12 cellular contexts compared by ENCODE assay signal in the genomic region with DNA sequence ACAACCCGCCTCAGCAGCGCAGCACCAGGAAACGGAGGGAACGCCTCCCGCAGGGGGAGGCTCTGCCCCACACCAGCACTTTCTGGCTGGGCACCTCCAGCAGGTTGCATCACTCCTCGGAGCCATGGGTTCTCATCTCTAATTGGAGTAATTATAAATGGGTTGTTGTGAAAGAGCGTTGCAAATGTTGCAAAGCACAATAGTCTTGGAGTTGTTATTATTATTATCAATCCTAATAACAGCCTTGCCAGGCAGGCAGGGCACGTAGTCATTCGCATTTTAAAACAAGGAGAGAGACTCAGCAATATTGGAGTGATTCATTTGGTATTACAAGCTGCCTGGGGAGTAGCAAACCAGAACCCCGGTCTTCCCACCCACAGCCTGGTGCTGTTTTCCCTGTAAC.
DNase-seq lines count a peak whose midpoint lies in the region; ATAC-seq and TF ChIP-seq lines count a peak whose summit lies in the region.
"Had no signal": no experiment of that assay in that cellular context is flagged by ENCODE, and none has a peak within 500 bp of the region (broad histone marks: within the 10 kb centered on the region; RNA-seq: fewer than 3 reads in every experiment).

No MANE protein-coding gene starts in this region.

- CTCF ChIA-PET in CD8-positive, alpha-beta T cell (lab: Charles Lee), result no interaction called here

- no peak overlapping the region for H3K27ac ChIP-seq in lung (ENCODE audit: low read depth in 1 of 2, low read length in 1 of 2)
- no peak overlapping the region for H3K27ac ChIP-seq in CD8-positive, alpha-beta T cell (ENCODE audit: low read depth, low read length)
- H3K27ac ChIP-seq: C4-2B had no signal

- DNase-seq in Daoy (ENCODE audit: low read depth) (peak; percentile 35), NOMO-1 (lab: John Stamatoyannopoulos, UW; ENCODE audit: unreplicated experiment in 2 of 2) (peak; percentile 97 to 98), epithelial cell of esophagus (ENCODE audit: low read depth) (peak; percentile 87), lung (ENCODE audit: low spot score) (peak; percentile 40)
- DNase-seq in activated T-helper 2 cell treated with anti-CD3 and anti-CD28 coated beads, Interferon-gamma antibody, Interleukin-2, Interleukin-4, amounts not matched to agents 10 μg/mL and 5 μg/mL and 100 μg/mL, durations not matched to agents 14 hours and 24 hours and 36 hours (ENCODE audit: low spot score), result no peak
- DNase-seq in stimulated activated naive CD4-positive, alpha-beta T cell (lab: John Stamatoyannopoulos, UW), result no peak
- no peak for DNase-seq in CD8-positive, alpha-beta T cell
- DNase-seq: activated CD4-positive, alpha-beta T cell treated with anti-CD3 and anti-CD28 coated beads for 1 hour; activated T-cell treated with anti-CD3 and anti-CD28 coated beads, Interleukin-2, amount 50 U/mL, for 4 hours; NCI-H526 treated with DMSO at 0.1 percent for 48 hours had no signal

- no peaks in the 10 kb centered on the region for H3K4me1 ChIP-seq in lung (ENCODE audit: control insufficient read depth in 2 of 2, insufficient read depth in 2 of 2, low read length in 2 of 2)
- no peaks in the 10 kb centered on the region for H3K4me1 ChIP-seq in CD8-positive, alpha-beta T cell (ENCODE audit: insufficient read depth, low read length)

- no peaks in the 10 kb centered on the region for H3K36me3 ChIP-seq in lung (ENCODE audit: control insufficient read depth in 2 of 2, insufficient read depth in 2 of 2, low read length in 2 of 2)
- H3K36me3 ChIP-seq in CD8-positive, alpha-beta T cell (ENCODE audit: insufficient read depth, low read length), result no peaks in the 10 kb centered on the region

- no peak overlapping the region for H3K27ac Mint-ChIP-seq in activated T-helper 2 cell treated with anti-CD3 and anti-CD28 coated beads, Interferon-gamma antibody, Interleukin-2, Interleukin-4, amounts not matched to agents 10 μg/mL and 5 μg/mL and 100 μg/mL, durations not matched to agents 14 hours and 24 hours and 36 hours
- H3K27ac Mint-ChIP-seq in CD8-positive, alpha-beta T cell, result no peak overlapping the region

- intact Hi-C loops in activated T-helper 2 cell treated with anti-CD3 and anti-CD28 coated beads, Interferon-gamma antibody, Interleukin-2, Interleukin-4, amounts not matched to agents 10 μg/mL and 5 μg/mL and 100 μg/mL, durations not matched to agents 14 hours and 24 hours and 36 hours (cut with micrococcal nuclease), result no loop called here
- intact Hi-C loops in CD8-positive, alpha-beta T cell (cut with DNase I, micrococcal nuclease), result no loop called here

- 44 to 54% methylated on average over 10 of the region's 10 CpGs for WGBS in lung, 2 donors

- peaks cover 9% of the 10 kb centered on the region for H3K27me3 Mint-ChIP-seq in activated T-helper 2 cell treated with anti-CD3 and anti-CD28 coated beads, Interferon-gamma antibody, Interleukin-2, Interleukin-4, amounts not matched to agents 10 μg/mL and 5 μg/mL and 100 μg/mL, durations not matched to agents 14 hours and 24 hours and 36 hours (ENCODE audit: low read depth)
- no peaks in the 10 kb centered on the region for H3K27me3 Mint-ChIP-seq in CD8-positive, alpha-beta T cell (ENCODE audit: low read depth)

- H3K27me3 ChIP-seq in lung (ENCODE audit: control insufficient read depth, insufficient read depth), result no peaks in the 10 kb centered on the region
- H3K27me3 ChIP-seq in CD8-positive, alpha-beta T cell (ENCODE audit: insufficient read depth, low read length), result no peaks in the 10 kb centered on the region

- POLR2A ChIA-PET in CD8-positive, alpha-beta T cell (lab: Charles Lee), result no interaction called here

- no peak overlapping the region for H3K4me3 Mint-ChIP-seq in activated T-helper 2 cell treated with anti-CD3 and anti-CD28 coated beads, Interferon-gamma antibody, Interleukin-2, Interleukin-4, amounts not matched to agents 10 μg/mL and 5 μg/mL and 100 μg/mL, durations not matched to agents 14 hours and 24 hours and 36 hours (ENCODE audit: low read depth)
- H3K4me3 Mint-ChIP-seq in CD8-positive, alpha-beta T cell, result no peak overlapping the region
- H3K4me3 Mint-ChIP-seq: activated T-cell treated with anti-CD3 and anti-CD28 coated beads, Interleukin-2, amount 50 U/mL, for 4 hours had no signal

- H3K9me3 ChIP-seq in lung (ENCODE audit: control insufficient read depth in 2 of 2, insufficient read depth in 1 of 2, low read length in 1 of 2), result peaks cover 0 to 7% of the 10 kb centered on the region in 2 donors
- no peaks in the 10 kb centered on the region for H3K9me3 ChIP-seq in CD8-positive, alpha-beta T cell (ENCODE audit: low read length)

- H3K9me3 Mint-ChIP-seq in activated T-helper 2 cell treated with anti-CD3 and anti-CD28 coated beads, Interferon-gamma antibody, Interleukin-2, Interleukin-4, amounts not matched to agents 10 μg/mL and 5 μg/mL and 100 μg/mL, durations not matched to agents 14 hours and 24 hours and 36 hours, result no peaks in the 10 kb centered on the region
- no peaks in the 10 kb centered on the region for H3K9me3 Mint-ChIP-seq in CD8-positive, alpha-beta T cell
- H3K9me3 Mint-ChIP-seq: activated T-cell treated with anti-CD3 and anti-CD28 coated beads, Interleukin-2, amount 50 U/mL, for 4 hours had no signal

- no peaks in the 10 kb centered on the region for H3K36me3 Mint-ChIP-seq in activated T-helper 2 cell treated with anti-CD3 and anti-CD28 coated beads, Interferon-gamma antibody, Interleukin-2, Interleukin-4, amounts not matched to agents 10 μg/mL and 5 μg/mL and 100 μg/mL, durations not matched to agents 14 hours and 24 hours and 36 hours (ENCODE audit: low read depth)
- no peaks in the 10 kb centered on the region for H3K36me3 Mint-ChIP-seq in CD8-positive, alpha-beta T cell

- ATAC-seq in lung (ENCODE audit: insufficient read depth, low FRiP score) (peak; percentile 16), HG03196 (IDR thresholded peaks at IDR 0.05; ENCODE audit: unreplicated experiment) (no peak)
- ATAC-seq in CD8-positive, alpha-beta T cell, result no peak
- ATAC-seq: activated T-cell treated with anti-CD3 and anti-CD28 coated beads, Interleukin-2, amount 50 U/mL, for 4 hours had no signal

- peak; percentile 16 for TF ChIP-seq CTCF in epithelial cell of esophagus (IDR thresholded peaks at IDR 0.05; ENCODE audit: insufficient read depth, low read depth, low read length, missing control alignments)
- TF ChIP-seq CTCF in lung (IDR thresholded peaks at IDR 0.05; ENCODE audit: control extremely low read depth, extremely low read depth), result no peak
- TF ChIP-seq CTCF in CD8-positive, alpha-beta T cell (IDR thresholded peaks at IDR 0.05), result no peak

- H3K4me1 Mint-ChIP-seq in activated T-helper 2 cell treated with anti-CD3 and anti-CD28 coated beads, Interferon-gamma antibody, Interleukin-2, Interleukin-4, amounts not matched to agents 10 μg/mL and 5 μg/mL and 100 μg/mL, durations not matched to agents 14 hours and 24 hours and 36 hours (ENCODE audit: low read depth), result no peaks in the 10 kb centered on the region
- H3K4me1 Mint-ChIP-seq in CD8-positive, alpha-beta T cell (ENCODE audit: low read depth), result no peaks in the 10 kb centered on the region

- no peak overlapping the region for H3K4me3 ChIP-seq in epithelial cell of esophagus (ENCODE audit: low read length)
- no peak overlapping the region for H3K4me3 ChIP-seq in lung
- no peak overlapping the region for H3K4me3 ChIP-seq in CD8-positive, alpha-beta T cell (ENCODE audit: low read depth, low read length)

Comparison
In these comparisons a context has a peak if more than half of its experiments do, and no peak if none do; other contexts are left out.
1. DNase-seq: peak in Daoy (single experiment), NOMO-1 (2 of 2), epithelial cell of esophagus (single experiment) and lung (single experiment); none in activated T-helper 2 cell treated with anti-CD3 and anti-CD28 coated beads, Interferon-gamma antibody, Interleukin-2, Interleukin-4, amounts not matched to agents 10 μg/mL and 5 μg/mL and 100 μg/mL, durations not matched to agents 14 hours and 24 hours and 36 hours (single experiment), stimulated activated naive CD4-positive, alpha-beta T cell (0 of 6) and CD8-positive, alpha-beta T cell (0 of 7).